8 cellular contexts compared by ENCODE assay signal in the genomic region with DNA sequence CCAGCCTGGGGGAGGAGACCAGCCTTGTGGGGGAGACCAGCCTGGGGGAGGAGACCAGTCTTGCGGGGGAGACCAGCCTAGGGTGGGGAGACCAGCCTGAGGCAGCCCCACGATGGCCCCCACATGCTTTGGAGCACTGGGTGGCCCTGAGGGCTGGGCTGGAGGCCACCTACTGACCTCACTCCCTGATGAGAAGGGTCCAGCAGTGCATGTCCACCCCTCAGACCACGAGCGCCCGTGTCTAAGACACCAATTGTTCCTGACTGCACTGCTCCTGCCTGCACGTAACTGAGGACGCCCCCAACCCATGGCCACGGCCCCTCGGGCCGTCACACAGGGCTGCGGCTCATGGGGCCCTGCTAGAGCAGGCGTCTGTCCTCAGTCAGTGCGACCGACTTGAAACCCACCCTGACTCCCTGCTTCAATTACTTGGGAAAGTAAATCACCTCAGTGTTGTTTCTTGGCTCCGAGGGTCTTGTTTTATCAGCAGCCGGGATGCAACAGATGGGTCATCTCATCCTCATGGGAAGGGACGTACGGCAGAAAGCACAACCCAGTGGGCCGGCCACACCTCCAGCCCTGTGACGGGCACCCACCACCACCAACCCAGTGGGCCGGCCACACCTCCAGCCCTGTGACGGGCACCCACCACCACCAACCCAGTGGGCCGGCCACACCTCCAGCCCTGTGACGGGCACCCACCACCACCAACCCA. TPM values are rescaled to one million over a fixed set of nuclear protein-coding genes. Genes with fewer than 3 reads are reported as not detected.
DNase-seq lines count a peak whose midpoint lies in the region; ATAC-seq and TF ChIP-seq lines count a peak whose summit lies in the region.

Gene SPATC1L, minus strand, starts transcription at position 550 of the 715 bp plus-strand sequence. CDS start 1,643 bp downstream, outside the sequence.

- H3K4me2 ChIP-seq in PC-9, result peak within 1 kb of the TSS; percentile 77
- H3K4me2 ChIP-seq in trophoblast cell (ENCODE audit: low read length), result peak within 1 kb of the TSS; percentile 92

- H3K27me3 ChIP-seq in PC-9 (ENCODE audit: insufficient read depth, low read depth), result no peaks in the 10 kb centered on the region
- no peaks in the 10 kb centered on the region for H3K27me3 ChIP-seq in adrenal gland
- no peaks in the 10 kb centered on the region for H3K27me3 ChIP-seq in heart left ventricle
- no peaks in the 10 kb centered on the region for H3K27me3 ChIP-seq in trophoblast cell (ENCODE audit: insufficient read depth, low read length)

- peak within 1 kb of the TSS; percentile 61 for H2BK120ac ChIP-seq in trophoblast cell (ENCODE audit: insufficient read depth, low read length, poor library complexity)

- CTCF ChIA-PET in PC-9 (lab: Charles Lee), result no interaction called here

- H3K23ac ChIP-seq in trophoblast cell (ENCODE audit: low read length), result no peak within 1 kb of the TSS

- H3K79me2 ChIP-seq in PC-9 (ENCODE audit: low read depth) (no peaks in the 10 kb centered on the region), trophoblast cell (ENCODE audit: control insufficient read depth, insufficient read depth, low read length, poor library complexity) (peaks cover 6% of the 10 kb centered on the region)

- peak within 1 kb of the TSS; percentile 88 for H4K91ac ChIP-seq in trophoblast cell (ENCODE audit: low read depth, low read length)

- H3K9ac ChIP-seq in trophoblast cell (ENCODE audit: low read length), result peak within 1 kb of the TSS; percentile 30

- peak; percentile 58 for DNase-seq in EL
- peak in 1 of 2 experiments; percentile 40 for DNase-seq in PC-9
- peak; percentile 61 to 93 (median 81) for DNase-seq in adrenal gland
- DNase-seq in heart left ventricle, result peak; percentile 75 to 83 (median 79)
- DNase-seq in trophoblast cell, result no peak

- peaks cover 9% of the 10 kb centered on the region for H3K79me1 ChIP-seq in trophoblast cell (ENCODE audit: low read length)

- H2BK5ac ChIP-seq in trophoblast cell (ENCODE audit: low read depth, low read length, poor library complexity), result peak within 1 kb of the TSS; percentile 87

- peak within 1 kb of the TSS; percentile 2 for H2AK5ac ChIP-seq in trophoblast cell (ENCODE audit: low read length)

- no peaks in the 10 kb centered on the region for H3K9me3 ChIP-seq in PC-9 (ENCODE audit: insufficient read depth, low read depth)
- H3K9me3 ChIP-seq in adrenal gland (replicated peaks in 1 of 3), result no peaks in the 10 kb centered on the region
- H3K9me3 ChIP-seq in heart left ventricle, result no peaks in the 10 kb centered on the region
- H3K9me3 ChIP-seq in trophoblast cell (ENCODE audit: insufficient read depth, low read depth, low read length), result peaks cover 2% of the 10 kb centered on the region

- peak within 1 kb of the TSS; percentile 83 for H3K14ac ChIP-seq in trophoblast cell (ENCODE audit: low read length)

- H3K4me3 ChIP-seq in PC-9, result peak within 1 kb of the TSS; percentile 73
- H3K4me3 ChIP-seq in adrenal gland, result peak within 1 kb of the TSS in 2 of 4 donors; percentile 60 to 62
- peak within 1 kb of the TSS; percentile 62 to 93 (median 70) for H3K4me3 ChIP-seq in heart left ventricle
- H3K4me3 ChIP-seq in trophoblast cell (ENCODE audit: low read depth, low read length), result peak within 1 kb of the TSS; percentile 74
- peak within 1 kb of the TSS; percentile 38 for H3K4me3 ChIP-seq in urinary bladder (ENCODE audit: low read depth, low read length)

- peak within 1 kb of the TSS; percentile 78 for H3K18ac ChIP-seq in trophoblast cell (ENCODE audit: low read length)

- H3K36me3 ChIP-seq in PC-9 (ENCODE audit: low read depth) (no peaks in the 10 kb centered on the region), adrenal gland (replicated peaks in 1 of 2) (no peaks in the 10 kb centered on the region), heart left ventricle (peaks cover 0 to 4% (median 0%) of the 10 kb centered on the region in 9 donors), trophoblast cell (ENCODE audit: control insufficient read depth in 1 of 2, insufficient read depth in 2 of 2, low read length in 2 of 2) (peaks cover 2% of the 10 kb centered on the region in 2 experiments), urinary bladder (ENCODE audit: insufficient read depth) (no peaks in the 10 kb centered on the region)

- 0 to 24% (median 12%) methylated on average over 4 to 21 of the region's 24 CpGs for WGBS in adrenal gland, 4 donors
- WGBS in heart left ventricle, 4 donors, result 8 to 26% (median 11%) methylated on average over 13 to 21 of the region's 24 CpGs
- no CpG with 5 or more reads among the region's 24 CpGs for WGBS in trophoblast cell (ENCODE audit: extremely low coverage, insufficient coverage, insufficient read length)
- WGBS in urinary bladder, result 3% methylated on average over 21 of the region's 24 CpGs

- H3K4me1 ChIP-seq in PC-9 (replicated peaks; ENCODE audit: insufficient read depth) (peaks cover 12% of the 10 kb centered on the region), adrenal gland (replicated peaks in 1 of 2) (peaks cover 6 to 20% of the 10 kb centered on the region in 2 donors), heart left ventricle (peaks cover under 1 to 37% (median 14%) of the 10 kb centered on the region in 12 donors), trophoblast cell (ENCODE audit: control insufficient read depth in 1 of 2, insufficient read depth in 2 of 2, low read length in 2 of 2) (peaks cover 8 to 12% of the 10 kb centered on the region in 2 experiments), urinary bladder (ENCODE audit: insufficient read depth) (no peaks in the 10 kb centered on the region)

- H3K4ac ChIP-seq in trophoblast cell (ENCODE audit: low read depth, low read length), result peak within 1 kb of the TSS; percentile 39

- ATAC-seq in HG02938 (IDR thresholded peaks at IDR 0.05; ENCODE audit: unreplicated experiment) (peak; percentile 49), heart left ventricle (peak; percentile 51 to 75 (median 74)), GM21367 (IDR thresholded peaks at IDR 0.05; ENCODE audit: unreplicated experiment) (no peak)

- no peaks in the 10 kb centered on the region for H3K9me2 ChIP-seq in PC-9 (ENCODE audit: insufficient read depth)

- peak within 1 kb of the TSS; percentile 57 for H4K12ac ChIP-seq in trophoblast cell (ENCODE audit: low read depth, low read length)

- intact Hi-C loops in PC-9 (cut with micrococcal nuclease; ENCODE audit: unreplicated experiment) (no loop called here), adrenal gland (cut with DNase I) (no loop called here), heart left ventricle (cut with DNase I) (loop anchor here in 1 of 10 donors (5.0 kb wide), 1 partner anchor 138 kb away; the partner anchor contains the start of genes C21orf58 and PCNT)

- TF ChIP-seq CTCF in PC-9 (conservative IDR thresholded peaks at IDR 0.05), result no peak
- no peak for TF ChIP-seq CTCF in adrenal gland (IDR thresholded peaks at IDR 0.05)
- no peak for TF ChIP-seq CTCF in heart left ventricle (IDR thresholded peaks at IDR 0.05)

- H4K20me1 ChIP-seq in PC-9 (ENCODE audit: insufficient read depth), result peaks cover 3% of the 10 kb centered on the region; the same call in 1 of the 2 replicates

- peak within 1 kb of the TSS; percentile 90 for H4K8ac ChIP-seq in trophoblast cell (ENCODE audit: low read depth, low read length)

- POLR2A ChIA-PET in PC-9 (lab: Charles Lee; ENCODE audit: unreplicated experiment), result interaction anchor here (0.7 kb wide), 1 partner anchor 435 kb away, joined by 44 read pairs; no protein-coding TSS in a partner anchor

- TF ChIP-seq POLR2A in adrenal gland (IDR thresholded peaks at IDR 0.05), result peak; percentile 17 to 76
- TF ChIP-seq POLR2A in heart left ventricle (IDR thresholded peaks at IDR 0.05), result no peak

- peaks cover 11% of the 10 kb centered on the region for H3F3A ChIP-seq in PC-9 (ENCODE audit: insufficient read depth, low read depth)

- no peak within 1 kb of the TSS for H3K27ac ChIP-seq in PC-9
- H3K27ac ChIP-seq in adrenal gland, result peak within 1 kb of the TSS; percentile 41 to 93 (median 81)
- peak within 1 kb of the TSS; percentile 72 to 97 (median 88) for H3K27ac ChIP-seq in heart left ventricle
- peak within 1 kb of the TSS; percentile 50 for H3K27ac ChIP-seq in trophoblast cell (ENCODE audit: low read depth, low read length)
- H3K27ac ChIP-seq in urinary bladder (ENCODE audit: low read depth), result peak within 1 kb of the TSS; percentile 58

- H2BK12ac ChIP-seq in trophoblast cell (ENCODE audit: low read length), result no peak within 1 kb of the TSS

- H2AFZ ChIP-seq in PC-9 (peak within 1 kb of the TSS; percentile 98), trophoblast cell (ENCODE audit: insufficient read depth, low read length, poor library complexity) (peak within 1 kb of the TSS; percentile 72)

- BruUV-seq in PC-9 (replicated peaks; lab: Mats Ljungman, UMichigan), result no TSS peak

RNA-seq across cellular contexts. Expression of gene SPATC1L, which starts in this region (rescaled TPM):
- total RNA-seq in PC-9 (2021) (31.8 and 32.7 TPM in 2 replicates), adrenal gland (10 to 100 TPM in 7 of 8 donors, 1 to 10 TPM in 1; 8.4 to 58.5 (median 25.3) TPM), heart left ventricle (10 to 100 TPM in 4 of 9 donors, 1 to 10 TPM in 5; 4.9 to 16.8 (median 8.4) TPM), urinary bladder (3.6 TPM)
- polyA plus RNA-seq in adrenal gland (10 to 100 TPM; 12.8 to 91.5 (median 51.5) TPM), heart left ventricle (10 to 100 TPM; 11.0 to 12.9 TPM), urinary bladder (20.4 TPM)
- 22.3 and 23.2 TPM in 2 replicates for polyA plus RNA-seq in trophoblast cell (2013)

Comparison
In these comparisons a context has a peak if more than half of its experiments do, and no peak if none do; other contexts are left out.
1. DNase-seq: peak in EL (single experiment), adrenal gland (7 of 7) and heart left ventricle (5 of 5); none in trophoblast cell (0 of 2).
2. POLR2A ChIP-seq: peak in adrenal gland (2 of 2); none in heart left ventricle (0 of 2).